ENCODE assay signal across 17 cellular contexts in the genomic region with DNA sequence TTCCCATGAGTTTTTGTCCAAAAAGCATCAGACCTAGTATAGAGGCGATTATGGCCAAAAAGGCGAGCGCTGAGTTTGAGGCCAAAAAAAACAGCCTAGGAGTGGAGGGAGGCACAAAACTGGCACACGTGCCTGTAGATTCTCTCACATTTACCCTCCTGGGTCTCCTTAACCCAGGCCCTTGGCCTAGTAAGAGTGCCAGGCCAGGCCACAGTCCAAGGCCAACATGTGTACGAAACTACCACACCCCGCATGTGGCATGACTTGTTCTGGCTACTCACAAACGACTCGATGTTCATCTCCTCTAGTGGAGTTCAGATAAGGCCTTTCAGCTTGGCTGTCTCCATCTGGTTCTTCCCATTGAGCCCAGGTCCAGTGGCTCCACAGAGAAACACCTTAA.
DNase-seq lines count a peak whose midpoint lies in the region; ATAC-seq and TF ChIP-seq lines count a peak whose summit lies in the region.
"Had no signal": no experiment of that assay in that cellular context is flagged by ENCODE, and none has a peak within 500 bp of the region (broad histone marks: within the 10 kb centered on the region; RNA-seq: fewer than 3 reads in every experiment).

No MANE protein-coding gene starts in this region.

- POLR2A ChIA-PET in PC-3 (lab: Charles Lee; ENCODE audit: unreplicated experiment): no interaction called here

- H3K36me3 ChIP-seq in tibial artery (no peaks in the 10 kb centered on the region), PC-3 (ENCODE audit: low read depth, low read length) (no peaks in the 10 kb centered on the region)
- H3K36me3 ChIP-seq: SJSA1 had no signal

- peaks cover 76% of the 10 kb centered on the region for H3K4me1 Mint-ChIP-seq in nephron
- H3K4me1 Mint-ChIP-seq: activated naive CD8-positive, alpha-beta T cell treated with anti-CD3 and anti-CD28 coated beads, Interleukin-2, amount 50 U/mL, for 24 hours had no signal

- no peaks in the 10 kb centered on the region for H3K27me3 Mint-ChIP-seq in nephron (ENCODE audit: low read depth)

- H3K9me3 Mint-ChIP-seq in nephron: no peaks in the 10 kb centered on the region
- H3K9me3 Mint-ChIP-seq: activated naive CD8-positive, alpha-beta T cell treated with anti-CD3 and anti-CD28 coated beads, Interleukin-2, amount 50 U/mL, for 24 hours had no signal

- no peak overlapping the region for H3K4me3 Mint-ChIP-seq in nephron
- H3K4me3 Mint-ChIP-seq: activated naive CD8-positive, alpha-beta T cell treated with anti-CD3 and anti-CD28 coated beads, Interleukin-2, amount 50 U/mL, for 24 hours had no signal

- H3K79me2 ChIP-seq in PC-3 (ENCODE audit: low read length): no peaks in the 10 kb centered on the region

- TF ChIP-seq CTCF in nephron (IDR thresholded peaks at IDR 0.05; ENCODE audit: unreplicated experiment in 3 of 3) (no peak), tibial artery (IDR thresholded peaks at IDR 0.05) (no peak), PC-3 (conservative IDR thresholded peaks at IDR 0.05; ENCODE audit: low read depth, low read length) (no peak)

- no peak overlapping the region for H2AFZ ChIP-seq in PC-3 (ENCODE audit: low read length)

- intact Hi-C loops in tibial artery (cut with DNase I; ENCODE audit: low total_unique reads): no loop called here
- intact Hi-C loops in PC-3 (cut with micrococcal nuclease): no loop called here

- H3K4me1 ChIP-seq in tibial artery: peaks cover 0 to 82% (median 52%) of the 10 kb centered on the region in 4 donors
- peaks cover 12% of the 10 kb centered on the region for H3K4me1 ChIP-seq in PC-3 (ENCODE audit: insufficient read depth, low read length)

- H3K9me2 ChIP-seq in PC-3 (replicated peaks; ENCODE audit: low read length): no peaks in the 10 kb centered on the region

- CTCF ChIA-PET in PC-3 (lab: Charles Lee): no interaction called here

- H3K27ac ChIP-seq in tibial artery (peak overlapping the region; percentile 79 to 81), PC-3 (ENCODE audit: low read length) (no peak overlapping the region)
- H3K27ac ChIP-seq: SJSA1 had no signal

- no peaks in the 10 kb centered on the region for H3K9me3 ChIP-seq in tibial artery
- H3K9me3 ChIP-seq in PC-3 (ENCODE audit: low read length): no peaks in the 10 kb centered on the region
- H3K9me3 ChIP-seq: SJSA1 had no signal

- ATAC-seq in GM18868 (IDR thresholded peaks at IDR 0.05; ENCODE audit: unreplicated experiment) (no peak), PC-3 (no peak)
- ATAC-seq: activated naive CD8-positive, alpha-beta T cell treated with anti-CD3 and anti-CD28 coated beads, Interleukin-2, amount 50 U/mL, for 24 hours; foreskin keratinocyte; left lobe of liver had no signal

- H3K27me3 ChIP-seq in tibial artery: no peaks in the 10 kb centered on the region
- H3K27me3 ChIP-seq in PC-3 (ENCODE audit: low read length): no peaks in the 10 kb centered on the region
- H3K27me3 ChIP-seq: foreskin keratinocyte, SJSA1 had no signal

- peak overlapping the region in 2 of 3 experiments; percentile 80 to 99 for H3K27ac Mint-ChIP-seq in nephron
- H3K27ac Mint-ChIP-seq: activated naive CD8-positive, alpha-beta T cell treated with anti-CD3 and anti-CD28 coated beads, Interleukin-2, amount 50 U/mL, for 24 hours had no signal

- no peaks in the 10 kb centered on the region for H3F3A ChIP-seq in PC-3 (ENCODE audit: low read length, unreplicated experiment)

- no peak overlapping the region for H3K9ac ChIP-seq in PC-3 (ENCODE audit: low read length)

- no peaks in the 10 kb centered on the region for H4K20me1 ChIP-seq in PC-3 (ENCODE audit: low read length)

- H3K36me3 Mint-ChIP-seq in nephron (ENCODE audit: low read depth): no peaks in the 10 kb centered on the region

- no peak overlapping the region for H3K4me2 ChIP-seq in PC-3 (ENCODE audit: low read length)

- H3K4me3 ChIP-seq in tibial artery (no peak overlapping the region), PC-3 (ENCODE audit: low read length) (no peak overlapping the region)
- H3K4me3 ChIP-seq: SJSA1 had no signal

- no TSS peak for BruUV-seq in PC-3 (replicated peaks; lab: Mats Ljungman, UMichigan)

- DNase-seq in NCI-H446 (lab: John Stamatoyannopoulos, UW) (peak; percentile 49 to 76), fibroblast of gingiva (ENCODE audit: low read depth) (peak; percentile 67), tibial artery (peak; percentile 89 to 96), PC-3 (no peak), NCI-H2171 (lab: John Stamatoyannopoulos, UW) (no peak)
- DNase-seq in stimulated activated naive CD4-positive, alpha-beta T cell treated with Interleukin-2 at 50 U/mL for 16 hours (lab: John Stamatoyannopoulos, UW): no peak
- DNase-seq: activated CD8-positive, alpha-beta memory T cell treated with anti-CD3 and anti-CD28 coated beads for 24 hours; activated naive CD8-positive, alpha-beta T cell treated with anti-CD3 and anti-CD28 coated beads, Interleukin-2, amount 50 U/mL, for 24 hours; central memory CD4-positive, alpha-beta T cell; foreskin keratinocyte; MM.1S; NCI-H526; OCI-M1 had no signal

Comparison
In these comparisons a context has a peak if more than half of its experiments do, and no peak if none do; other contexts are left out.
1. DNase-seq: peak in NCI-H446 (2 of 2), fibroblast of gingiva (single experiment) and tibial artery (2 of 2); none in PC-3 (single experiment), NCI-H2171 (single experiment) and stimulated activated naive CD4-positive, alpha-beta T cell treated with Interleukin-2 at 50 U/mL for 16 hours (single experiment).